In the genomic region with DNA sequence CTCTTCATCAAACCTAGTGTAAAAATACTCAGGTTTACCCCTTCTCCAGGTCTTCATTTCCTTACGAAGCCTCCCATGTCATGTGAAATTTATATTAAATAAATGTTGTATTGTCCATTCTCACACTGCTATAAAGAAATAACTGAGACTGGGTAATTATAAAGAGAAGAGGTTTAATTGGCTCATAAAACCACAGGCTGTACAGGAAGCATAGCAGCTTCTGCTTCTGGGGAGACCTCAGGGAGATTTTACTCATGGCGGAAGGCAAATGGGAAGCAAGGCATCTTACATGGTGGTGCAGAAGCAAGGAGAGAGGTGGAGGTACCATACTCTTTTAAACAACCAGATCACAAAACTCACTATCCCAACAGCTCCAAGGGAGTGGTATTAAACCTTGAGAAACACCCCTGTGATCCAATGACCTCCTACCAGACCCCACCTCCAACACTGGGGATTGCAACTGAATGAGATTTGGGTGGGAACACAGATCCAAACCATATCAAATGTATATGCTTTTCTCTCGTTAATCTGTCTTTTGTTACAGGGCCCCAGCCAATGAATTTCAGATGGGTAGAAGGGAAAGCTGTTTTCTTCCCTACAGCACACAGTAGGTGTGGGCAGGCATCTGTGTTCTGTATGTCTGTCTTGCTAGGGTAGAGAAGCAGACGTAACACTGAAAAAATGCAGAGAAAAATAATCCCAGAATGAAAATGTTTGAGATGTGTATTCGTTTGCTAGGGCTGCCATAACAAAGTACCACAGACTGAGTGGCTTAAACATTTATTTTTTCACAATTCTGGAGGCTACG, we compare ENCODE assay signal across 1 cellular context.
A peak's percentile ranks its signal among the peaks of the same experiment; 100 is the strongest.
TF ChIP-seq lines count a peak whose summit lies in the region.

No MANE protein-coding gene starts in this region.

TF ChIP-seq in K562, 482 proteins besides CTCF, POLR2A, EP300 and RAD21 (continued from another document and continues in another):
- TF ChIP-seq, protein P1, sequence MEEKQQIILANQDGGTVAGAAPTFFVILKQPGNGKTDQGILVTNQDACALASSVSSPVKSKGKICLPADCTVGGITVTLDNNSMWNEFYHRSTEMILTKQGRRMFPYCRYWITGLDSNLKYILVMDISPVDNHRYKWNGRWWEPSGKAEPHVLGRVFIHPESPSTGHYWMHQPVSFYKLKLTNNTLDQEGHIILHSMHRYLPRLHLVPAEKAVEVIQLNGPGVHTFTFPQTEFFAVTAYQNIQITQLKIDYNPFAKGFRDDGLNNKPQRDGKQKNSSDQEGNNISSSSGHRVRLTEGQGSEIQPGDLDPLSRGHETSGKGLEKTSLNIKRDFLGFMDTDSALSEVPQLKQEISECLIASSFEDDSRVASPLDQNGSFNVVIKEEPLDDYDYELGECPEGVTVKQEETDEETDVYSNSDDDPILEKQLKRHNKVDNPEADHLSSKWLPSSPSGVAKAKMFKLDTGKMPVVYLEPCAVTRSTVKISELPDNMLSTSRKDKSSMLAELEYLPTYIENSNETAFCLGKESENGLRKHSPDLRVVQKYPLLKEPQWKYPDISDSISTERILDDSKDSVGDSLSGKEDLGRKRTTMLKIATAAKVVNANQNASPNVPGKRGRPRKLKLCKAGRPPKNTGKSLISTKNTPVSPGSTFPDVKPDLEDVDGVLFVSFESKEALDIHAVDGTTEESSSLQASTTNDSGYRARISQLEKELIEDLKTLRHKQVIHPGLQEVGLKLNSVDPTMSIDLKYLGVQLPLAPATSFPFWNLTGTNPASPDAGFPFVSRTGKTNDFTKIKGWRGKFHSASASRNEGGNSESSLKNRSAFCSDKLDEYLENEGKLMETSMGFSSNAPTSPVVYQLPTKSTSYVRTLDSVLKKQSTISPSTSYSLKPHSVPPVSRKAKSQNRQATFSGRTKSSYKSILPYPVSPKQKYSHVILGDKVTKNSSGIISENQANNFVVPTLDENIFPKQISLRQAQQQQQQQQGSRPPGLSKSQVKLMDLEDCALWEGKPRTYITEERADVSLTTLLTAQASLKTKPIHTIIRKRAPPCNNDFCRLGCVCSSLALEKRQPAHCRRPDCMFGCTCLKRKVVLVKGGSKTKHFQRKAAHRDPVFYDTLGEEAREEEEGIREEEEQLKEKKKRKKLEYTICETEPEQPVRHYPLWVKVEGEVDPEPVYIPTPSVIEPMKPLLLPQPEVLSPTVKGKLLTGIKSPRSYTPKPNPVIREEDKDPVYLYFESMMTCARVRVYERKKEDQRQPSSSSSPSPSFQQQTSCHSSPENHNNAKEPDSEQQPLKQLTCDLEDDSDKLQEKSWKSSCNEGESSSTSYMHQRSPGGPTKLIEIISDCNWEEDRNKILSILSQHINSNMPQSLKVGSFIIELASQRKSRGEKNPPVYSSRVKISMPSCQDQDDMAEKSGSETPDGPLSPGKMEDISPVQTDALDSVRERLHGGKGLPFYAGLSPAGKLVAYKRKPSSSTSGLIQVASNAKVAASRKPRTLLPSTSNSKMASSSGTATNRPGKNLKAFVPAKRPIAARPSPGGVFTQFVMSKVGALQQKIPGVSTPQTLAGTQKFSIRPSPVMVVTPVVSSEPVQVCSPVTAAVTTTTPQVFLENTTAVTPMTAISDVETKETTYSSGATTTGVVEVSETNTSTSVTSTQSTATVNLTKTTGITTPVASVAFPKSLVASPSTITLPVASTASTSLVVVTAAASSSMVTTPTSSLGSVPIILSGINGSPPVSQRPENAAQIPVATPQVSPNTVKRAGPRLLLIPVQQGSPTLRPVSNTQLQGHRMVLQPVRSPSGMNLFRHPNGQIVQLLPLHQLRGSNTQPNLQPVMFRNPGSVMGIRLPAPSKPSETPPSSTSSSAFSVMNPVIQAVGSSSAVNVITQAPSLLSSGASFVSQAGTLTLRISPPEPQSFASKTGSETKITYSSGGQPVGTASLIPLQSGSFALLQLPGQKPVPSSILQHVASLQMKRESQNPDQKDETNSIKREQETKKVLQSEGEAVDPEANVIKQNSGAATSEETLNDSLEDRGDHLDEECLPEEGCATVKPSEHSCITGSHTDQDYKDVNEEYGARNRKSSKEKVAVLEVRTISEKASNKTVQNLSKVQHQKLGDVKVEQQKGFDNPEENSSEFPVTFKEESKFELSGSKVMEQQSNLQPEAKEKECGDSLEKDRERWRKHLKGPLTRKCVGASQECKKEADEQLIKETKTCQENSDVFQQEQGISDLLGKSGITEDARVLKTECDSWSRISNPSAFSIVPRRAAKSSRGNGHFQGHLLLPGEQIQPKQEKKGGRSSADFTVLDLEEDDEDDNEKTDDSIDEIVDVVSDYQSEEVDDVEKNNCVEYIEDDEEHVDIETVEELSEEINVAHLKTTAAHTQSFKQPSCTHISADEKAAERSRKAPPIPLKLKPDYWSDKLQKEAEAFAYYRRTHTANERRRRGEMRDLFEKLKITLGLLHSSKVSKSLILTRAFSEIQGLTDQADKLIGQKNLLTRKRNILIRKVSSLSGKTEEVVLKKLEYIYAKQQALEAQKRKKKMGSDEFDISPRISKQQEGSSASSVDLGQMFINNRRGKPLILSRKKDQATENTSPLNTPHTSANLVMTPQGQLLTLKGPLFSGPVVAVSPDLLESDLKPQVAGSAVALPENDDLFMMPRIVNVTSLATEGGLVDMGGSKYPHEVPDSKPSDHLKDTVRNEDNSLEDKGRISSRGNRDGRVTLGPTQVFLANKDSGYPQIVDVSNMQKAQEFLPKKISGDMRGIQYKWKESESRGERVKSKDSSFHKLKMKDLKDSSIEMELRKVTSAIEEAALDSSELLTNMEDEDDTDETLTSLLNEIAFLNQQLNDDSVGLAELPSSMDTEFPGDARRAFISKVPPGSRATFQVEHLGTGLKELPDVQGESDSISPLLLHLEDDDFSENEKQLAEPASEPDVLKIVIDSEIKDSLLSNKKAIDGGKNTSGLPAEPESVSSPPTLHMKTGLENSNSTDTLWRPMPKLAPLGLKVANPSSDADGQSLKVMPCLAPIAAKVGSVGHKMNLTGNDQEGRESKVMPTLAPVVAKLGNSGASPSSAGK (IDR thresholded peaks at IDR 0.05): no peak
- TF ChIP-seq, protein P2, sequence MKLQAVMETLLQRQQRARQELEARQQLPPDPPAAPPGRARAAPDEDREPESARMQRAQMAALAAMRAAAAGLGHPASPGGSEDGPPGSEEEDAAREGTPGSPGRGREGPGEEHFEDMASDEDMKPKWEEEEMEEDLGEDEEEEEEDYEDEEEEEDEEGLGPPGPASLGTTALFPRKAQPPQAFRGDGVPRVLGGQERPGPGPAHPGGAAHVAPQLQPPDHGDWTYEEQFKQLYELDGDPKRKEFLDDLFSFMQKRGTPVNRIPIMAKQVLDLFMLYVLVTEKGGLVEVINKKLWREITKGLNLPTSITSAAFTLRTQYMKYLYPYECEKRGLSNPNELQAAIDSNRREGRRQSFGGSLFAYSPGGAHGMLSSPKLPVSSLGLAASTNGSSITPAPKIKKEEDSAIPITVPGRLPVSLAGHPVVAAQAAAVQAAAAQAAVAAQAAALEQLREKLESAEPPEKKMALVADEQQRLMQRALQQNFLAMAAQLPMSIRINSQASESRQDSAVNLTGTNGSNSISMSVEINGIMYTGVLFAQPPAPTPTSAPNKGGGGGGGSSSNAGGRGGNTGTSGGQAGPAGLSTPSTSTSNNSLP (IDR thresholded peaks at IDR 0.05; ENCODE audit: borderline replicate concordance, low read depth, low read length): no peak
- no peak for TF ChIP-seq ZNF146 (CRISPR knock-in tag; IDR thresholded peaks at IDR 0.05; ENCODE audit: unreplicated experiment)
- TF ChIP-seq MYBL2 (IDR thresholded peaks at IDR 0.05; ENCODE audit: low read depth): no peak
- no peak for TF ChIP-seq MYBL2 (CRISPR knock-in tag; IDR thresholded peaks at IDR 0.05; ENCODE audit: borderline replicate concordance)
- TF ChIP-seq PPARD (CRISPR knock-in tag; IDR thresholded peaks at IDR 0.05): no peak
- TF ChIP-seq ZNF354B (CRISPR knock-in tag; IDR thresholded peaks at IDR 0.05): no peak
- no peak for TF ChIP-seq ZNF324 (CRISPR knock-in tag; IDR thresholded peaks at IDR 0.05)
- TF ChIP-seq CBX8 (IDR thresholded peaks at IDR 0.05; ENCODE audit: borderline replicate concordance, extremely low read depth, low read depth, low read length, poor library complexity, severe bottlenecking): no peak
- TF ChIP-seq ZNF699 (CRISPR knock-in tag; IDR thresholded peaks at IDR 0.05; ENCODE audit: insufficient replicate concordance): no peak
- 0 out of 2 replicates have a peak, but pooled peaks have one; percentile 7 for TF ChIP-seq ZFP1 (CRISPR knock-in tag; IDR thresholded peaks at IDR 0.05)
- no peak for TF ChIP-seq FOXA1 (IDR thresholded peaks at IDR 0.05; ENCODE audit: borderline replicate concordance)
- no peak for TF ChIP-seq NR2F6 (CRISPR knock-in tag; IDR thresholded peaks at IDR 0.05)
- no peak for TF ChIP-seq MAZ (CRISPR knock-in tag; conservative IDR thresholded peaks at IDR 0.05 in 1 of 2, IDR thresholded peaks at IDR 0.05 in 1 of 2)
- TF ChIP-seq, protein P3, sequence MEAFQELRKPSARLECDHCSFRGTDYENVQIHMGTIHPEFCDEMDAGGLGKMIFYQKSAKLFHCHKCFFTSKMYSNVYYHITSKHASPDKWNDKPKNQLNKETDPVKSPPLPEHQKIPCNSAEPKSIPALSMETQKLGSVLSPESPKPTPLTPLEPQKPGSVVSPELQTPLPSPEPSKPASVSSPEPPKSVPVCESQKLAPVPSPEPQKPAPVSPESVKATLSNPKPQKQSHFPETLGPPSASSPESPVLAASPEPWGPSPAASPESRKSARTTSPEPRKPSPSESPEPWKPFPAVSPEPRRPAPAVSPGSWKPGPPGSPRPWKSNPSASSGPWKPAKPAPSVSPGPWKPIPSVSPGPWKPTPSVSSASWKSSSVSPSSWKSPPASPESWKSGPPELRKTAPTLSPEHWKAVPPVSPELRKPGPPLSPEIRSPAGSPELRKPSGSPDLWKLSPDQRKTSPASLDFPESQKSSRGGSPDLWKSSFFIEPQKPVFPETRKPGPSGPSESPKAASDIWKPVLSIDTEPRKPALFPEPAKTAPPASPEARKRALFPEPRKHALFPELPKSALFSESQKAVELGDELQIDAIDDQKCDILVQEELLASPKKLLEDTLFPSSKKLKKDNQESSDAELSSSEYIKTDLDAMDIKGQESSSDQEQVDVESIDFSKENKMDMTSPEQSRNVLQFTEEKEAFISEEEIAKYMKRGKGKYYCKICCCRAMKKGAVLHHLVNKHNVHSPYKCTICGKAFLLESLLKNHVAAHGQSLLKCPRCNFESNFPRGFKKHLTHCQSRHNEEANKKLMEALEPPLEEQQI (IDR thresholded peaks at IDR 0.05): no peak
- TF ChIP-seq, protein P4, sequence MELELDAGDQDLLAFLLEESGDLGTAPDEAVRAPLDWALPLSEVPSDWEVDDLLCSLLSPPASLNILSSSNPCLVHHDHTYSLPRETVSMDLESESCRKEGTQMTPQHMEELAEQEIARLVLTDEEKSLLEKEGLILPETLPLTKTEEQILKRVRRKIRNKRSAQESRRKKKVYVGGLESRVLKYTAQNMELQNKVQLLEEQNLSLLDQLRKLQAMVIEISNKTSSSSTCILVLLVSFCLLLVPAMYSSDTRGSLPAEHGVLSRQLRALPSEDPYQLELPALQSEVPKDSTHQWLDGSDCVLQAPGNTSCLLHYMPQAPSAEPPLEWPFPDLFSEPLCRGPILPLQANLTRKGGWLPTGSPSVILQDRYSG (tag; conservative IDR thresholded peaks at IDR 0.05; ENCODE audit: low read depth): 0 out of 2 replicates have a peak, but pooled peaks have one; percentile 19
- 0 out of 2 replicates have a peak, but pooled peaks have one; percentile 10 for TF ChIP-seq ZNF551 (CRISPR knock-in tag; IDR thresholded peaks at IDR 0.05)
- TF ChIP-seq, protein P5, sequence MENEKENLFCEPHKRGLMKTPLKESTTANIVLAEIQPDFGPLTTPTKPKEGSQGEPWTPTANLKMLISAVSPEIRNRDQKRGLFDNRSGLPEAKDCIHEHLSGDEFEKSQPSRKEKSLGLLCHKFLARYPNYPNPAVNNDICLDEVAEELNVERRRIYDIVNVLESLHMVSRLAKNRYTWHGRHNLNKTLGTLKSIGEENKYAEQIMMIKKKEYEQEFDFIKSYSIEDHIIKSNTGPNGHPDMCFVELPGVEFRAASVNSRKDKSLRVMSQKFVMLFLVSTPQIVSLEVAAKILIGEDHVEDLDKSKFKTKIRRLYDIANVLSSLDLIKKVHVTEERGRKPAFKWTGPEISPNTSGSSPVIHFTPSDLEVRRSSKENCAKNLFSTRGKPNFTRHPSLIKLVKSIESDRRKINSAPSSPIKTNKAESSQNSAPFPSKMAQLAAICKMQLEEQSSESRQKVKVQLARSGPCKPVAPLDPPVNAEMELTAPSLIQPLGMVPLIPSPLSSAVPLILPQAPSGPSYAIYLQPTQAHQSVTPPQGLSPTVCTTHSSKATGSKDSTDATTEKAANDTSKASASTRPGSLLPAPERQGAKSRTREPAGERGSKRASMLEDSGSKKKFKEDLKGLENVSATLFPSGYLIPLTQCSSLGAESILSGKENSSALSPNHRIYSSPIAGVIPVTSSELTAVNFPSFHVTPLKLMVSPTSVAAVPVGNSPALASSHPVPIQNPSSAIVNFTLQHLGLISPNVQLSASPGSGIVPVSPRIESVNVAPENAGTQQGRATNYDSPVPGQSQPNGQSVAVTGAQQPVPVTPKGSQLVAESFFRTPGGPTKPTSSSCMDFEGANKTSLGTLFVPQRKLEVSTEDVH (IDR thresholded peaks at IDR 0.05; ENCODE audit: low read depth, partially characterized antibody): peak; percentile 41
- TF ChIP-seq NRF1 (conservative IDR thresholded peaks at IDR 0.05 in 1 of 2, IDR thresholded peaks at IDR 0.05 in 1 of 2): no peak
- TF ChIP-seq BRD4 (IDR thresholded peaks at IDR 0.05): no peak
- no peak for TF ChIP-seq RFX5 (IDR thresholded peaks at IDR 0.05; ENCODE audit: low read depth, low read length)
- 0 out of 2 replicates have a peak, but pooled peaks have one; percentile 3 for TF ChIP-seq RFX7 (CRISPR knock-in tag; IDR thresholded peaks at IDR 0.05)
- TF ChIP-seq, protein P6, sequence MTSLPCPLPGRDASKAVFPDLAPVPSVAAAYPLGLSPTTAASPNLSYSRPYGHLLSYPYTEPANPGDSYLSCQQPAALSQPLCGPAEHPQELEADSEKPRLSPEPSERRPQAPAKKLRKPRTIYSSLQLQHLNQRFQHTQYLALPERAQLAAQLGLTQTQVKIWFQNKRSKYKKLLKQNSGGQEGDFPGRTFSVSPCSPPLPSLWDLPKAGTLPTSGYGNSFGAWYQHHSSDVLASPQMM (CRISPR knock-in tag; IDR thresholded peaks at IDR 0.05): 0 out of 2 replicates have a peak, but pooled peaks have one; percentile 10
- peak; percentile 90; the same call in 1 of the 2 replicates for TF ChIP-seq POLR2AphosphoS2 (IDR thresholded peaks at IDR 0.05; ENCODE audit: low read length)
- TF ChIP-seq, protein P7, sequence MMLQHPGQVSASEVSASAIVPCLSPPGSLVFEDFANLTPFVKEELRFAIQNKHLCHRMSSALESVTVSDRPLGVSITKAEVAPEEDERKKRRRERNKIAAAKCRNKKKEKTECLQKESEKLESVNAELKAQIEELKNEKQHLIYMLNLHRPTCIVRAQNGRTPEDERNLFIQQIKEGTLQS (IDR thresholded peaks at IDR 0.05): no peak
- TF ChIP-seq, protein P7 (CRISPR knock-in tag; conservative IDR thresholded peaks at IDR 0.05): no peak
- peak; percentile 90 for TF ChIP-seq OTX1 (CRISPR knock-in tag; IDR thresholded peaks at IDR 0.05)
- TF ChIP-seq, protein P8, sequence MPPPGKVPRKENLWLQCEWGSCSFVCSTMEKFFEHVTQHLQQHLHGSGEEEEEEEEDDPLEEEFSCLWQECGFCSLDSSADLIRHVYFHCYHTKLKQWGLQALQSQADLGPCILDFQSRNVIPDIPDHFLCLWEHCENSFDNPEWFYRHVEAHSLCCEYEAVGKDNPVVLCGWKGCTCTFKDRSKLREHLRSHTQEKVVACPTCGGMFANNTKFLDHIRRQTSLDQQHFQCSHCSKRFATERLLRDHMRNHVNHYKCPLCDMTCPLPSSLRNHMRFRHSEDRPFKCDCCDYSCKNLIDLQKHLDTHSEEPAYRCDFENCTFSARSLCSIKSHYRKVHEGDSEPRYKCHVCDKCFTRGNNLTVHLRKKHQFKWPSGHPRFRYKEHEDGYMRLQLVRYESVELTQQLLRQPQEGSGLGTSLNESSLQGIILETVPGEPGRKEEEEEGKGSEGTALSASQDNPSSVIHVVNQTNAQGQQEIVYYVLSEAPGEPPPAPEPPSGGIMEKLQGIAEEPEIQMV (tag; conservative IDR thresholded peaks at IDR 0.05; ENCODE audit: low read depth): no peak
- TF ChIP-seq POU5F1 (IDR thresholded peaks at IDR 0.05; ENCODE audit: borderline replicate concordance, low read depth, low read length, partially characterized antibody): no peak
